ENCODE assay signal across 15 cellular contexts in the genomic region with DNA sequence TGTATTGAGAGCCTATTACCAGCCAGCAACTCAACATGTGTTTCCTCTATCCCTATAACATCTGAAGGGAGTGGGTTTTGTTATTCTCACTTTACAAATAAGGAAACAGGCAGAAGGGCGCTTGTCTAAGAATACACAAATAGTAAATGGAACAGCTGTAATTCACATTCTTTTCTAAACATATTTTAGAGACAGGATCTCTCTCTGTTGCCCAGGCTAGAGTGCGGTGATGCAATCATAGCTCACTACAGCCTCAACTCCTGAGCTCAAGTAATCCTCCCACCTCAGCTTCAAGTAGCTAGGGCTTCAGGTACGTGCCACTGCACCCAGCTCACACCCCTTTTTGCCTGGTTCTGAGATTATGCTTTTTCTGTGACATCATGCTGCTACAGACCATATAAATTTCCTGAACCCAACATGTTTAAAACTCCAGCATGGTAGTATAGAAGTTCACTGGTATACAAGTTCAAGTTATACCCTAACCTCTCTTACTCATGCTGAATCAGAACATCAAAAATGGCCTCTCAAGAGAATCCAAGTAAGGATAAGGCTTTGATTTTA. TPM values are rescaled to one million over a fixed set of nuclear protein-coding genes. Genes with fewer than 3 reads are reported as not detected.
DNase-seq lines count a peak whose midpoint lies in the region; TF ChIP-seq lines count a peak whose summit lies in the region.
"Had no signal": no experiment of that assay in that cellular context is flagged by ENCODE, and none has a peak within 500 bp of the region (broad histone marks: within the 10 kb centered on the region; RNA-seq: fewer than 3 reads in every experiment).

No MANE protein-coding gene starts in this region.

- no peak for TF ChIP-seq CTCF in fibroblast of lung (conservative IDR thresholded peaks at IDR 0.05 in 1 of 2, IDR thresholded peaks at IDR 0.05 in 1 of 2; ENCODE audit: low read depth in 1 of 2, low read length in 2 of 2)
- TF ChIP-seq CTCF in CD14-positive monocyte (IDR thresholded peaks at IDR 0.05): no peak

- H3K4me1 Mint-ChIP-seq in CD8-positive, alpha-beta memory T cell: no peaks in the 10 kb centered on the region
- H3K4me1 Mint-ChIP-seq in CD14-positive monocyte: peaks cover 23% of the 10 kb centered on the region
- H3K4me1 Mint-ChIP-seq in CD4-positive, alpha-beta memory T cell: no peaks in the 10 kb centered on the region

- H3K27ac ChIP-seq in fibroblast of lung (ENCODE audit: insufficient read depth, low read length): no peak overlapping the region
- no peak overlapping the region for H3K27ac ChIP-seq in CD8-positive, alpha-beta memory T cell (ENCODE audit: low read depth, low read length)
- H3K27ac ChIP-seq in CD4-positive, alpha-beta memory T cell (ENCODE audit: low read depth, low read length): no peak overlapping the region
- H3K27ac ChIP-seq: BLaER1 had no signal

- H3K4me2 ChIP-seq in fibroblast of lung (ENCODE audit: extremely low read depth, insufficient read depth, low read length) (no peak overlapping the region), skeletal muscle satellite cell (ENCODE audit: low read length) (peak overlapping the region; percentile 37)
- H3K4me2 ChIP-seq: BLaER1 had no signal

- H3K9me3 Mint-ChIP-seq in CD8-positive, alpha-beta memory T cell: peaks cover 0 to 4% (median 0%) of the 10 kb centered on the region in 5 donors
- H3K9me3 Mint-ChIP-seq in CD14-positive monocyte: no peaks in the 10 kb centered on the region
- H3K9me3 Mint-ChIP-seq in CD4-positive, alpha-beta memory T cell: no peaks in the 10 kb centered on the region

- no peak overlapping the region for H3K4me3 ChIP-seq in adipocyte (ENCODE audit: low read length)
- H3K4me3 ChIP-seq in fibroblast of lung (replicated peaks in 1 of 4; ENCODE audit: control extremely low read depth in 1 of 4, insufficient read depth in 1 of 4, low read depth in 3 of 4, low read length in 4 of 4): no peak overlapping the region
- no peak overlapping the region for H3K4me3 ChIP-seq in skeletal muscle satellite cell (ENCODE audit: low read length)
- no peak overlapping the region for H3K4me3 ChIP-seq in CD8-positive, alpha-beta memory T cell (ENCODE audit: low read length)
- H3K4me3 ChIP-seq in CD4-positive, alpha-beta memory T cell (ENCODE audit: low read length in 2 of 2): no peak overlapping the region
- H3K4me3 ChIP-seq: BLaER1 had no signal

- DNase-seq in EL (peak; percentile 39), adipocyte (ENCODE audit: low read depth) (peak; percentile 57), fibroblast of lung (ENCODE audit: low read depth in 2 of 2) (peak; percentile 59 to 74), CD14-positive monocyte (ENCODE audit: low spot score) (no peak), NCI-H187 treated with DMSO at 0.1 percent for 48 hours (lab: John Stamatoyannopoulos, UW) (no peak)
- DNase-seq in CD8-positive, alpha-beta memory T cell: no peak
- DNase-seq in CD4-positive, alpha-beta memory T cell: no peak
- DNase-seq: amniotic stem cell; effector memory CD4-positive, alpha-beta T cell; KG1; mesendoderm; NK-92 treated with Interleukin-12 subunit alpha and Interleukin-12 subunit beta, amount 100 ng/mL, for 24 hours; stimulated activated CD4-positive, alpha-beta T cell treated with anti-CD3 and anti-CD28 coated beads, Interleukin-1b, Interleukin-23, amount 100 ng/mL, for 48 hours had no signal

- H3K9me3 ChIP-seq in adipocyte (ENCODE audit: control insufficient read depth, low read length): no peaks in the 10 kb centered on the region
- no peaks in the 10 kb centered on the region for H3K9me3 ChIP-seq in fibroblast of lung (ENCODE audit: control insufficient read depth, insufficient read depth, low read depth, low read length)
- no peaks in the 10 kb centered on the region for H3K9me3 ChIP-seq in skeletal muscle satellite cell (replicated peaks; ENCODE audit: low read length)
- H3K9me3 ChIP-seq in CD8-positive, alpha-beta memory T cell (ENCODE audit: low read length): no peaks in the 10 kb centered on the region
- no peaks in the 10 kb centered on the region for H3K9me3 ChIP-seq in CD4-positive, alpha-beta memory T cell (ENCODE audit: control insufficient read depth in 1 of 2, low read length in 2 of 2)
- H3K9me3 ChIP-seq: BLaER1 had no signal

- no peak overlapping the region for H2AFZ ChIP-seq in fibroblast of lung (ENCODE audit: low read length)

- CTCF ChIA-PET in CD8-positive, alpha-beta memory T cell (lab: Charles Lee): no interaction called here
- CTCF ChIA-PET in CD4-positive, alpha-beta memory T cell (lab: Charles Lee; ENCODE audit: partially characterized antibody): no interaction called here

- no peaks in the 10 kb centered on the region for H3K27me3 ChIP-seq in adipocyte (replicated peaks; ENCODE audit: control insufficient read depth, insufficient read depth, low read length)
- no peaks in the 10 kb centered on the region for H3K27me3 ChIP-seq in fibroblast of lung (ENCODE audit: control insufficient read depth, insufficient read depth, low read length)
- no peaks in the 10 kb centered on the region for H3K27me3 ChIP-seq in skeletal muscle satellite cell (ENCODE audit: control insufficient read depth, insufficient read depth, low read length)
- H3K27me3 ChIP-seq in CD8-positive, alpha-beta memory T cell (ENCODE audit: insufficient read depth, low read length, poor library complexity, severe bottlenecking): no peaks in the 10 kb centered on the region
- H3K27me3 ChIP-seq in CD4-positive, alpha-beta memory T cell (ENCODE audit: insufficient read depth, low read length): no peaks in the 10 kb centered on the region
- H3K27me3 ChIP-seq: BLaER1 had no signal

- POLR2A ChIA-PET in CD8-positive, alpha-beta memory T cell (lab: Charles Lee): no interaction called here
- POLR2A ChIA-PET in CD4-positive, alpha-beta memory T cell (lab: Charles Lee; ENCODE audit: partially characterized antibody): no interaction called here

- H3K4me1 ChIP-seq in adipocyte (ENCODE audit: control insufficient read depth, insufficient read depth, low read length) (peaks cover 28% of the 10 kb centered on the region), fibroblast of lung (ENCODE audit: control insufficient read depth, extremely low read depth, insufficient read depth, low read length) (peaks cover 26% of the 10 kb centered on the region), skeletal muscle satellite cell (ENCODE audit: control insufficient read depth, insufficient read depth, low read length) (peaks cover 38% of the 10 kb centered on the region)
- no peaks in the 10 kb centered on the region for H3K4me1 ChIP-seq in CD8-positive, alpha-beta memory T cell (ENCODE audit: insufficient read depth, low read length)
- no peaks in the 10 kb centered on the region for H3K4me1 ChIP-seq in CD4-positive, alpha-beta memory T cell (ENCODE audit: insufficient read depth, low read length)

- H3K36me3 ChIP-seq in adipocyte (ENCODE audit: control insufficient read depth, insufficient read depth, low read length, severe bottlenecking): no peaks in the 10 kb centered on the region
- no peaks in the 10 kb centered on the region for H3K36me3 ChIP-seq in fibroblast of lung (ENCODE audit: control insufficient read depth, insufficient read depth, low read length)
- no peaks in the 10 kb centered on the region for H3K36me3 ChIP-seq in skeletal muscle satellite cell (ENCODE audit: insufficient read depth, low read length)
- no peaks in the 10 kb centered on the region for H3K36me3 ChIP-seq in CD8-positive, alpha-beta memory T cell (ENCODE audit: insufficient read depth, low read length)
- no peaks in the 10 kb centered on the region for H3K36me3 ChIP-seq in CD4-positive, alpha-beta memory T cell (ENCODE audit: insufficient read depth, low read length)
- H3K36me3 ChIP-seq: BLaER1 had no signal

- intact Hi-C loops in CD14-positive monocyte (cut with micrococcal nuclease): no loop called here
- intact Hi-C loops in CD4-positive, alpha-beta memory T cell (cut with micrococcal nuclease): no loop called here

- H3K4me3 Mint-ChIP-seq in CD8-positive, alpha-beta memory T cell: no peak overlapping the region
- no peak overlapping the region for H3K4me3 Mint-ChIP-seq in CD14-positive monocyte
- no peak overlapping the region for H3K4me3 Mint-ChIP-seq in CD4-positive, alpha-beta memory T cell

- no peaks in the 10 kb centered on the region for H3K79me2 ChIP-seq in fibroblast of lung (ENCODE audit: control insufficient read depth, insufficient read depth, low read length)

- H4K20me1 ChIP-seq in fibroblast of lung (ENCODE audit: control insufficient read depth, extremely low read depth, insufficient read depth, low read length): no peaks in the 10 kb centered on the region
- H4K20me1 ChIP-seq: BLaER1 had no signal

- H3K36me3 Mint-ChIP-seq in CD8-positive, alpha-beta memory T cell: no peaks in the 10 kb centered on the region
- no peaks in the 10 kb centered on the region for H3K36me3 Mint-ChIP-seq in CD14-positive monocyte
- no peaks in the 10 kb centered on the region for H3K36me3 Mint-ChIP-seq in CD4-positive, alpha-beta memory T cell

- peaks cover 16 to 64% of the 10 kb centered on the region in 2 donors for H3K27me3 Mint-ChIP-seq in CD8-positive, alpha-beta memory T cell
- peaks cover 2 to 7% (median 4%) of the 10 kb centered on the region in 3 donors for H3K27me3 Mint-ChIP-seq in CD14-positive monocyte (ENCODE audit: low read depth in 3 of 3)
- H3K27me3 Mint-ChIP-seq in CD4-positive, alpha-beta memory T cell: peaks cover 10 to 34% of the 10 kb centered on the region in 2 donors

- no peak overlapping the region for H3K27ac Mint-ChIP-seq in CD8-positive, alpha-beta memory T cell
- peak overlapping the region in 1 of 7 donors; percentile 70 for H3K27ac Mint-ChIP-seq in CD14-positive monocyte
- H3K27ac Mint-ChIP-seq in CD4-positive, alpha-beta memory T cell: no peak overlapping the region

- H3K9ac ChIP-seq in adipocyte (ENCODE audit: low read length) (no peak overlapping the region), fibroblast of lung (ENCODE audit: insufficient read depth, low read length) (no peak overlapping the region), skeletal muscle satellite cell (ENCODE audit: low read depth, low read length) (peak overlapping the region; percentile 53)
- H3K9ac ChIP-seq: BLaER1 had no signal

RNA-seq across cellular contexts. Expression of gene TACSTD2, which starts 8.6 kb away (rescaled TPM):
- 0.17 and 0.26 TPM in 2 replicates for total RNA-seq in fibroblast of lung
- polyA plus RNA-seq in fibroblast of lung (0.22 TPM in 1 of 2 replicates, not detected in the other), CD14-positive monocyte (not detected)
- 0.05 and 0.26 TPM in 2 replicates for polyA plus RNA-seq in fibroblast of lung (2012)
- polyA minus RNA-seq in fibroblast of lung (ENCODE audit: low replicate concordance): 0.35 TPM in 1 of 2 replicates, not detected in the other
- total RNA-seq in skeletal muscle satellite cell (2012; rRNA removed): not detected in 2 replicates
- not detected for total RNA-seq in CD8-positive, alpha-beta memory T cell
- not detected for polyA plus RNA-seq in CD8-positive, alpha-beta memory T cell
- not detected for total RNA-seq in CD4-positive, alpha-beta memory T cell
- polyA plus RNA-seq in CD4-positive, alpha-beta memory T cell: not detected

RNA-seq across cellular contexts. Expression of gene OMA1, which starts 39.1 kb away (rescaled TPM):
- 40.3 and 47.1 TPM in 2 replicates for total RNA-seq in fibroblast of lung
- polyA plus RNA-seq in fibroblast of lung (13.9 and 14.6 TPM in 2 replicates), CD14-positive monocyte (10 to 100 TPM; 15.3 to 24.5 TPM)
- polyA plus RNA-seq in fibroblast of lung (2012): 9.6 and 10.7 TPM in 2 replicates
- 8.3 and 12.3 TPM in 2 replicates for polyA minus RNA-seq in fibroblast of lung (ENCODE audit: low replicate concordance)
- 14.9 and 16.2 TPM in 2 replicates for total RNA-seq in skeletal muscle satellite cell (2012; rRNA removed)
- total RNA-seq in CD8-positive, alpha-beta memory T cell: 10 to 100 TPM; 15.9 to 17.6 TPM
- polyA plus RNA-seq in CD8-positive, alpha-beta memory T cell: 40.5 TPM
- total RNA-seq in CD4-positive, alpha-beta memory T cell: 10 to 100 TPM; 73.1 to 86.2 TPM
- polyA plus RNA-seq in CD4-positive, alpha-beta memory T cell: 10 to 100 TPM; 32.7 to 36.9 TPM

Comparison
In these comparisons a context has a peak if more than half of its experiments do, and no peak if none do; other contexts are left out.
1. DNase-seq: peak in EL (single experiment), adipocyte (single experiment) and fibroblast of lung (2 of 2); none in CD8-positive, alpha-beta memory T cell (0 of 5), CD14-positive monocyte (single experiment), NCI-H187 treated with DMSO at 0.1 percent for 48 hours (single experiment) and CD4-positive, alpha-beta memory T cell (0 of 5).